Comparison of ENCODE assay signal across 8 cellular contexts in genomic region chr15:73683624-73684536, GRCh38. TPM values are rescaled to one million over a fixed set of nuclear protein-coding genes. Genes with fewer than 3 reads are reported as not detected.
DNase-seq lines count a peak whose midpoint lies in the region; ATAC-seq, FAIRE-seq and TF ChIP-seq lines count a peak whose summit lies in the region.

TSS of gene CD276 (plus strand) at chr15:73684383. CDS start at chr15:73699640, 15,257 bp downstream.

- intact Hi-C loops in left ventricle myocardium inferior (cut with micrococcal nuclease): no loop called here
- intact Hi-C loops in pancreas (cut with DNase I): no loop called here

- H3K27ac ChIP-seq in left ventricle myocardium inferior (replicated peaks) (peak within 1 kb of the TSS; percentile 91), pancreas (peak within 1 kb of the TSS; percentile 42 to 75 (median 62))

- H3K4me3 ChIP-seq in astrocyte of the cerebellum (ENCODE audit: low read depth, low read length) (peak within 1 kb of the TSS; percentile 84), left ventricle myocardium inferior (peak within 1 kb of the TSS; percentile 92), pancreas (peak within 1 kb of the TSS; percentile 51 to 90 (median 78))

- H3K27me3 ChIP-seq in left ventricle myocardium inferior (ENCODE audit: low read depth) (peaks cover 7% of the 10 kb centered on the region), pancreas (no peaks in the 10 kb centered on the region)

- peak; percentile 10 for DNase-seq in activated naive CD4-positive, alpha-beta T cell treated with Interleukin-2 at 50 U/mL for 16 hours
- DNase-seq in activated naive CD4-positive, alpha-beta T cell treated with anti-CD3 and anti-CD28 coated beads, Interleukin-2, amount 10 ng/mL, durations not matched to agents 7 days and 5 days: no peak
- DNase-seq in NCI-H2196 (lab: John Stamatoyannopoulos, UW; ENCODE audit: unreplicated experiment) (peak; percentile 38), astrocyte of the cerebellum (ENCODE audit: low read depth) (no peak), left ventricle myocardium inferior (peak; percentile 83), pancreas (peak; percentile 75 to 91 (median 81))
- DNase-seq in stimulated activated CD4-positive, alpha-beta T cell treated with anti-CD3 and anti-CD28 coated beads, Interleukin-12 subunit alpha, Interleukin-12 subunit beta, amount 100 ng/mL, for 4 hours: no peak

- H3K36me3 Mint-ChIP-seq in activated naive CD4-positive, alpha-beta T cell treated with anti-CD3 and anti-CD28 coated beads, Interleukin-2, amount 10 ng/mL, durations not matched to agents 7 days and 5 days: no peaks in the 10 kb centered on the region

- 1% methylated on average over 33 to 68 of the region's 68 CpGs for WGBS in pancreas, 2 donors

- FAIRE-seq in pancreas (lab: Jason Lieb, UNC): no peak

- peaks cover 55% of the 10 kb centered on the region for H3K4me1 ChIP-seq in left ventricle myocardium inferior
- peaks cover 0 to 17% (median 0%) of the 10 kb centered on the region in 3 donors for H3K4me1 ChIP-seq in pancreas

- CTCF ChIA-PET in activated naive CD4-positive, alpha-beta T cell treated with anti-CD3 and anti-CD28 coated beads, Interleukin-2, amount 10 ng/mL, durations not matched to agents 7 days and 5 days (lab: Charles Lee): interaction anchor here (0.7 to 2.5 kb wide), 7 partner anchors 11 to 48 kb away, joined by 3 to 9 read pairs (median 3); no protein-coding TSS in a partner anchor

- H3K27ac Mint-ChIP-seq in activated naive CD4-positive, alpha-beta T cell treated with anti-CD3 and anti-CD28 coated beads, Interleukin-2, amount 10 ng/mL, durations not matched to agents 7 days and 5 days: no peak within 1 kb of the TSS

- no peaks in the 10 kb centered on the region for H3K9me3 ChIP-seq in left ventricle myocardium inferior (replicated peaks)
- no peaks in the 10 kb centered on the region for H3K9me3 ChIP-seq in pancreas

- peak; percentile 28 for TF ChIP-seq CTCF in astrocyte of the cerebellum (IDR thresholded peaks at IDR 0.05; ENCODE audit: low read depth, low read length, missing control alignments)
- peak; percentile 41 for TF ChIP-seq CTCF in left ventricle myocardium inferior (IDR thresholded peaks at IDR 0.05; ENCODE audit: borderline replicate concordance)
- TF ChIP-seq CTCF in pancreas (IDR thresholded peaks at IDR 0.05): no peak

- H3K4me3 Mint-ChIP-seq in activated naive CD4-positive, alpha-beta T cell treated with anti-CD3 and anti-CD28 coated beads, Interleukin-2, amount 10 ng/mL, durations not matched to agents 7 days and 5 days: no peak within 1 kb of the TSS

- no peaks in the 10 kb centered on the region for H3K36me3 ChIP-seq in left ventricle myocardium inferior
- H3K36me3 ChIP-seq in pancreas: no peaks in the 10 kb centered on the region

- peaks cover 86% of the 10 kb centered on the region for H3K27me3 Mint-ChIP-seq in activated naive CD4-positive, alpha-beta T cell treated with anti-CD3 and anti-CD28 coated beads, Interleukin-2, amount 10 ng/mL, durations not matched to agents 7 days and 5 days

- H3K9me3 Mint-ChIP-seq in activated naive CD4-positive, alpha-beta T cell treated with anti-CD3 and anti-CD28 coated beads, Interleukin-2, amount 10 ng/mL, durations not matched to agents 7 days and 5 days: no peaks in the 10 kb centered on the region

- H3K4me1 Mint-ChIP-seq in activated naive CD4-positive, alpha-beta T cell treated with anti-CD3 and anti-CD28 coated beads, Interleukin-2, amount 10 ng/mL, durations not matched to agents 7 days and 5 days: peaks cover 4% of the 10 kb centered on the region

- ATAC-seq in pancreas: peak; percentile 86 to 91 (median 88)
- ATAC-seq in GM18873 (IDR thresholded peaks at IDR 0.05; ENCODE audit: low FRiP score, unreplicated experiment): no peak

- in situ Hi-C loops in astrocyte of the cerebellum (cut with HindIII; ENCODE audit: low sequenced_read_pairs): loop anchor here (5.0 kb wide), 1 partner anchor 52 kb away; the partner anchor contains the start of gene NPTN

RNA-seq across cellular contexts. Expression of gene CD276, which starts in this region (rescaled TPM):
- 32.4 TPM for total RNA-seq in left ventricle myocardium inferior
- 10 to 100 TPM; 13.9 to 56.0 (median 18.0) TPM for total RNA-seq in pancreas
- 10 to 100 TPM; 26.4 to 30.4 TPM for polyA plus RNA-seq in pancreas

Comparison
In these comparisons a context has a peak if more than half of its experiments do, and no peak if none do; other contexts are left out.
1. DNase-seq: peak in activated naive CD4-positive, alpha-beta T cell treated with Interleukin-2 at 50 U/mL for 16 hours (single experiment), NCI-H2196 (single experiment), left ventricle myocardium inferior (single experiment) and pancreas (6 of 6); none in activated naive CD4-positive, alpha-beta T cell treated with anti-CD3 and anti-CD28 coated beads, Interleukin-2, amount 10 ng/mL, durations not matched to agents 7 days and 5 days (single experiment), astrocyte of the cerebellum (single experiment) and stimulated activated CD4-positive, alpha-beta T cell treated with anti-CD3 and anti-CD28 coated beads, Interleukin-12 subunit alpha, Interleukin-12 subunit beta, amount 100 ng/mL, for 4 hours (single experiment).
2. CTCF ChIP-seq: peak in astrocyte of the cerebellum (single experiment) and left ventricle myocardium inferior (single experiment); none in pancreas (0 of 4).
3. Peak in every context shown above with its lines, with median percentiles within 50 percentile points of each other: H3K4me3 ChIP-seq.